Comparison of ENCODE assay signal across 27 cellular contexts in the genomic region with DNA sequence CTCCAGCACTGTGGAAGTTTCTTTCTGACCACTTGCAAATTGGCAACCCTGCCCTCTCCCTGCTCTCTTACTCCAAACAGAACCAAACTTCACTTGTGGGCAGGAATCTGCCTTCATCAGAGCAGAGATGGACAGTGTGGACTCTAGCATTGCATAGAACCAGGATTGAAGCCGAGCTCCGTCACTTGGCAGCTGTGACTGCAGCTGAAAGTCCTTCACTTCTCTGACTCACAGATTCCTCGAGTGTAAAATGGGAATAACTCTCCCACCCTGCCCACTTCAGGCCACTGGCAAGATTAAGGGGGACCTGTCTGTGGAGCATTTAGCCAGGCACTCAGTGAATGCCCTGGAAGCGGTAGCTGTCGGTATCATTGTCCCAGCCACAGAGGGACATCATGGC.
"Had no signal": no experiment of that assay in that cellular context is flagged by ENCODE, and none has a peak within 500 bp of the region (broad histone marks: within the 10 kb centered on the region; RNA-seq: fewer than 3 reads in every experiment).

No MANE protein-coding gene starts in this region.

- ATAC-seq: activated CD4-positive, CD25-positive, alpha-beta regulatory T cell treated with anti-CD3 and anti-CD28 coated beads, Interleukin-2, amount 50 U/mL, for 24 hours; body of pancreas; gastrocnemius medialis; natural killer cell; stimulated activated memory B cell treated with anti-CD40 and anti-IgM and Interleukin-4, amounts not matched to agents 10 μg/mL and 1 μg/mL and 100 μg/mL, for 72 hours; stimulated activated naive CD8-positive, alpha-beta T cell treated with anti-CD3 and anti-CD28 coated beads, Interleukin-15, amount 100 ng/mL, for 72 hours; T-helper 17 cell had no signal

- H3K36me3 ChIP-seq: cardiac muscle cell, colonic mucosa, gastrocnemius medialis, left ventricle myocardium inferior, thyroid gland, WERI-Rb-1 had no signal

- H3K27ac ChIP-seq: body of pancreas, cardiac muscle cell, colonic mucosa, gastrocnemius medialis, left ventricle myocardium inferior, thyroid gland, WERI-Rb-1 had no signal

- H3K9me3 ChIP-seq: body of pancreas, colonic mucosa, gastrocnemius medialis, thyroid gland had no signal

- DNase-seq: activated CD4-positive, alpha-beta T cell treated with anti-CD3 and anti-CD28 coated beads for 48 hours; activated CD4-positive, alpha-beta T cell treated with anti-CD3 and anti-CD28 coated beads, Interleukin-2, amount 50 U/mL, for 48 hours; activated CD8-positive, alpha-beta memory T cell treated with anti-CD3 and anti-CD28 coated beads for 24 hours; activated effector memory CD4-positive, alpha-beta T cell treated with Interleukin-2 at 50 U/mL for 16 hours; activated naive CD4-positive, alpha-beta T cell treated with Interleukin-2 at 50 U/mL for 16 hours; aorta; body of pancreas; cerebellar nuclear complex; colonic mucosa; effector CD8-positive, alpha-beta T cell; gastrocnemius medialis; glutamatergic neuron; islet precursor cell; left ventricle myocardium inferior; natural killer cell; posterior cingulate gyrus; right cardiac atrium; stimulated activated CD4-positive, alpha-beta T cell treated with anti-CD3 and anti-CD28 coated beads, Interleukin-4, amount 100 ng/mL, for 24 hours; stimulated activated CD8-positive, alpha-beta memory T cell treated with anti-CD3 and anti-CD28 coated beads, Interleukin-4, amount 100 ng/mL, for 48 hours; stimulated activated naive CD8-positive, alpha-beta T cell treated with anti-CD3 and anti-CD28 coated beads, Interleukin-15, amount 100 ng/mL, for 72 hours; T-helper 17 cell; T1000; thyroid gland; WERI-Rb-1 had no signal

- H3K27me3 ChIP-seq: body of pancreas, colonic mucosa, thyroid gland had no signal

- H3K4me1 ChIP-seq: body of pancreas, colonic mucosa, gastrocnemius medialis, left ventricle myocardium inferior, thyroid gland had no signal

- H3K4me3 ChIP-seq: body of pancreas, cardiac muscle cell, colonic mucosa, gastrocnemius medialis, left ventricle myocardium inferior, thyroid gland had no signal
